ENCODE assay signal across 8 cellular contexts in the genomic region with DNA sequence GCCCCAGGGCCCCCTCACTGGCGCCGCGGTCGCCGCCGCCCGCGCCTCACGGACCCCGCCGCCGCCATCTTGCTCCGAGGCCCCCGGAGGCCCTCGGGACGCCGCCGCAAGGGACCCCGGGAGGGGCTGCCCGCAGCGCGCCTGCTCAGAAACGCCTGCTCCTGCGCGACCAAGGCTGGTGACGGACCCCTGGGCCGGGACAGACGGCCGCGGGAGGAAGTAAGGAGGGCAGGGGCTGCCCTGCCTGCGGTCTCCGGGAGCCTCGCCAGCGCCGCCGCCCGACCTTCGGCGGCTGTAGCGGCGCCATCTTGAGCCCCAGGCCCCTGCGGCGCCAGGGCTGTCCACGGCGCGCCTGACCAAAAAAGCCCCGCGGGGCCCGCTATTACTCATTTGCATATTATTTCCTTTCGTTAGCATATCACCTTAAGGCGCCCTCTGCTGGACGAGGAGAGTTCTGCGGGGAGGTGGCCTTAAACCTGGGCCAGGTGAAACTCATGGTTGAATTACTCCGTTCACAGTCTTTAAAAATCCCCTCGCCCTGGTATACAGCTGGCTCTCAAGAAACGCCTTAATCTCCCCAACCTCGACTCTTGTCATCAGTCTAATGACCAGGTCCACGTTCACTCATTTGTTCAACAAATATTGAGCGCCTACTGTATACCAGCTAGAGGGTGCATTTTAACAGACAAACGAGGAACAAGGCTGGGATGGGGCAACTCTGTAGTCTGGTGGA. TPM values are rescaled to one million over a fixed set of nuclear protein-coding genes. Genes with fewer than 3 reads are reported as not detected.
DNase-seq lines count a peak whose midpoint lies in the region; ATAC-seq and TF ChIP-seq lines count a peak whose summit lies in the region.

A gene with protein sequence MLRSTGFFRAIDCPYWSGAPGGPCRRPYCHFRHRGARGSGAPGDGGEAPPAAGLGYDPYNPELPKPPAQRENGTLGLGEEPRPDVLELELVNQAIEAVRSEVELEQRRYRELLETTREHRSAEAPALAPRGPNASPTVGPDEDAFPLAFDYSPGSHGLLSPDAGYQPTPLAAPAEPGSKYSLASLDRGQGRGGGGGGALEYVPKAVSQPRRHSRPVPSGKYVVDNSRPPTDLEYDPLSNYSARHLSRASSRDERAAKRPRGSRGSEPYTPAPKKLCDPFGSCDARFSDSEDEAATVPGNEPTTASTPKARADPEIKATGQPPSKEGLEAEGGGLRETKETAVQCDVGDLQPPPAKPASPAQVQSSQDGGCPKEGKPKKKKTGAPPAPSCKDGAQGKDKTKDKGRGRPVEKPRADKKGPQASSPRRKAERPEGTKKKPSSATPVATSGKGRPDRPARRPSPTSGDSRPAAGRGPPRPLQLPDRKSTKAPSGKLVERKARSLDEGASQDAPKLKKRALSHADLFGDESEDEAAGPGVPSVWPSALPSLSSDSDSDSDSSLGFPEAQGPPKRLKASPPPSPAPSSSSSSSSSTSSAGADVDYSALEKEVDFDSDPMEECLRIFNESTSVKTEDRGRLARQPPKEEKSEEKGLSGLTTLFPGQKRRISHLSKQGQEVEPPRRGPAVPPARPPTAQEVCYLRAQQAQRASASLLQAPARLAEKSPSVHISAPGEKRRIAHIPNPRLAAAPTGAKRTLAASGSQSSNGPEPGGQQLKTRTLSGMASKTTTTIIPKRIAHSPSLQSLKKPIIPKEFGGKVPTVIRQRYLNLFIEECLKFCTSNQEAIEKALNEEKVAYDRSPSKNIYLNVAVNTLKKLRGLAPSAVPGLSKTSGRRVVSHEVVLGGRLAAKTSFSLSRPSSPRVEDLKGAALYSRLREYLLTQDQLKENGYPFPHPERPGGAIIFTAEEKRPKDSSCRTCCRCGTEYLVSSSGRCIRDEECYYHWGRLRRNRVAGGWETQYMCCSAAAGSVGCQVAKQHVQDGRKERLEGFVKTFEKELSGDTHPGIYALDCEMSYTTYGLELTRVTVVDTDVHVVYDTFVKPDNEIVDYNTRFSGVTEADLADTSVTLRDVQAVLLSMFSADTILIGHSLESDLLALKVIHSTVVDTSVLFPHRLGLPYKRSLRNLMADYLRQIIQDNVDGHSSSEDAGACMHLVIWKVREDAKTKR (minus strand): TSS at position 85 of the 733 bp plus-strand sequence. CDS start 125 bp downstream, outside the sequence.

- H3K36me3 ChIP-seq in heart left ventricle (peaks cover 0 to 11% (median 0%) of the 10 kb centered on the region in 9 donors), upper lobe of left lung (peaks cover 0 to 13% (median 0%) of the 10 kb centered on the region in 4 donors)

- TF ChIP-seq POLR2A in heart left ventricle (IDR thresholded peaks at IDR 0.05) (peak in 1 of 2 donors; percentile 59), upper lobe of left lung (IDR thresholded peaks at IDR 0.05) (peak in 3 of 4 donors; percentile 30 to 66 (median 65))

- H3K9me3 ChIP-seq in heart left ventricle (no peaks in the 10 kb centered on the region), upper lobe of left lung (no peaks in the 10 kb centered on the region)

- H3K4me3 Mint-ChIP-seq in activated naive CD8-positive, alpha-beta T cell treated with anti-CD3 and anti-CD28 coated beads, Interleukin-2, amount 50 U/mL, for 24 hours, result peak within 1 kb of the TSS; percentile 94

- H3K27ac ChIP-seq in heart left ventricle, result peak within 1 kb of the TSS; percentile 97 to 100 (median 99)
- peak within 1 kb of the TSS; percentile 98 to 99 (median 98) for H3K27ac ChIP-seq in upper lobe of left lung

- peaks cover 15% of the 10 kb centered on the region for H3K36me3 Mint-ChIP-seq in activated naive CD8-positive, alpha-beta T cell treated with anti-CD3 and anti-CD28 coated beads, Interleukin-2, amount 50 U/mL, for 24 hours (ENCODE audit: low read depth)

- intact Hi-C loops in heart left ventricle (cut with DNase I), result no loop called here
- intact Hi-C loops in posterior cingulate gyrus (cut with DNase I), result no loop called here

- H3K4me1 Mint-ChIP-seq in activated naive CD8-positive, alpha-beta T cell treated with anti-CD3 and anti-CD28 coated beads, Interleukin-2, amount 50 U/mL, for 24 hours, result peaks cover 69% of the 10 kb centered on the region

- 2 to 4% (median 2%) methylated on average over 33 to 60 of the region's 60 CpGs for WGBS in heart left ventricle, 4 donors
- 3 to 13% methylated on average over 9 to 34 of the region's 60 CpGs for WGBS in upper lobe of left lung, 2 donors

- no peaks in the 10 kb centered on the region for H3K27me3 Mint-ChIP-seq in activated naive CD8-positive, alpha-beta T cell treated with anti-CD3 and anti-CD28 coated beads, Interleukin-2, amount 50 U/mL, for 24 hours

- peaks cover 19 to 62% (median 43%) of the 10 kb centered on the region in 12 donors for H3K4me1 ChIP-seq in heart left ventricle
- peaks cover 57 to 70% (median 61%) of the 10 kb centered on the region in 4 donors for H3K4me1 ChIP-seq in upper lobe of left lung

- H3K4me3 ChIP-seq in heart left ventricle (peak within 1 kb of the TSS; percentile 70 to 100 (median 97)), upper lobe of left lung (peak within 1 kb of the TSS; percentile 92 to 100 (median 98))

- TF ChIP-seq CTCF in GM12874 (IDR thresholded peaks at IDR 0.05; ENCODE audit: insufficient read depth, low read depth, low read length) (peak; percentile 84), heart left ventricle (IDR thresholded peaks at IDR 0.05) (peak; percentile 92 to 97 (median 94)), upper lobe of left lung (IDR thresholded peaks at IDR 0.05) (peak; percentile 83 to 97 (median 93))

- H3K27ac Mint-ChIP-seq in activated naive CD8-positive, alpha-beta T cell treated with anti-CD3 and anti-CD28 coated beads, Interleukin-2, amount 50 U/mL, for 24 hours, result peak within 1 kb of the TSS; percentile 95

- no peaks in the 10 kb centered on the region for H3K9me3 Mint-ChIP-seq in activated naive CD8-positive, alpha-beta T cell treated with anti-CD3 and anti-CD28 coated beads, Interleukin-2, amount 50 U/mL, for 24 hours

- TF ChIP-seq EP300 in upper lobe of left lung (IDR thresholded peaks at IDR 0.05), result no peak

- H3K27me3 ChIP-seq in heart left ventricle (peaks cover 0 to 7% (median 0%) of the 10 kb centered on the region in 9 donors), upper lobe of left lung (no peaks in the 10 kb centered on the region)

- DNase-seq in NCI-H1417 treated with DMSO at 0.1 percent for 48 hours (lab: John Stamatoyannopoulos, UW) (peak; percentile 94), SW480 (ENCODE audit: low spot score) (peak; percentile 76), heart left ventricle (peak; percentile 92 to 97 (median 95)), posterior cingulate gyrus (peak; percentile 86 to 99 (median 92)), upper lobe of left lung (peak; percentile 96 to 98)
- peak; percentile 98 for DNase-seq in activated naive CD8-positive, alpha-beta T cell treated with anti-CD3 and anti-CD28 coated beads, Interleukin-2, amount 50 U/mL, for 24 hours

- ATAC-seq in HG02763 (IDR thresholded peaks at IDR 0.05; ENCODE audit: unreplicated experiment) (peak; percentile 78), heart left ventricle (peak; percentile 80 to 86 (median 84)), upper lobe of left lung (ENCODE audit: low FRiP score in 2 of 2) (peak; percentile 90 to 91)
- peak; percentile 65 for ATAC-seq in activated naive CD8-positive, alpha-beta T cell treated with anti-CD3 and anti-CD28 coated beads, Interleukin-2, amount 50 U/mL, for 24 hours

RNA-seq across cellular contexts. Expression of the gene that starts here (rescaled TPM):
- 10 to 100 TPM; 13.2 to 22.4 (median 16.5) TPM for total RNA-seq in heart left ventricle
- polyA plus RNA-seq in heart left ventricle, result 10 to 100 TPM; 16.3 to 16.4 TPM
- 100 to 1,000 TPM in 1 of 6 donors, 10 to 100 TPM in 5; 17.0 to 106 (median 38.8) TPM for total RNA-seq in upper lobe of left lung

Comparison
In these comparisons a context has a peak if more than half of its experiments do, and no peak if none do; other contexts are left out.
1. Peak in every context shown above with its lines: DNase-seq, ATAC-seq, H3K4me3 ChIP-seq and H3K27ac ChIP-seq.